In the genomic region with DNA sequence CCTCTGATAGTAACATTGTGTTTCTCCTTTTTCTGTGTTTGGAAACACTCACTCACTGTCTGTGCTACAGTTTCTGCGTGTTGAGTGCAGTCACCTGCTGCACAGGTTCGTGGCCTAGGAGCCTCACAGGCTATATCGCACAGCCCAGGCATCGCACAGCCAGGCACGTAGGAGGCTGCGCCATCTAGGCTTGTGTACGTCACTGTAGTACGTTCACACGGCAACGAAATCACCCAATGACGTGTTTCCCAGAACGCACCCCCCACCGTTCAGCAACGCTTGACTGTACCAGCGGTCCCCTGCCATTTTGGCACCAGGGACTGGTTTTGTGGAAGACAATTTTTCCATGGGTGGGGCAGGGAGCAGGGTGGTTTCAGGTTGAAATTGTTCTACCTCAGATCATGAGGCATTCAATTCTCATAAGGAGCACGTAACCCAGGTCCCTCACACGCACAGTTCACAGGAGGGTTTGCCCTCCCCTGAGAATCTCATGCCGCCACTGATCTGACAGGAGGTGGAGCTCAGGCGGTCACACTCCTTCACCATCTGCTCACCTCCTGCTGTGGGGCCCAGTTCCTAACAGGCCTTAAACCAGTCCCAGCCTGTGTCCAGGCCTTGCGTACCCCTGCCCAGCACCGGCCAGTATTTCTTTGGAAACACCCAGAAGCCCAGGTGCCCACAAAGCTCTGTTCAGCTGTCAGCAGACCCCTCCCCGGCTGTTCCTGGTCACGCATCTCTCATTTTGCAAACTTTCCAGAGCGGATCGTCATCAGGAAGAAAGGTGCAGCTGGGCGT, we compare ENCODE assay signal across 24 cellular contexts. TPM values are rescaled to one million over a fixed set of nuclear protein-coding genes. Genes with fewer than 3 reads are reported as not detected.
DNase-seq lines count a peak whose midpoint lies in the region; ATAC-seq and TF ChIP-seq lines count a peak whose summit lies in the region.
"Had no signal": no experiment of that assay in that cellular context is flagged by ENCODE, and none has a peak within 500 bp of the region (broad histone marks: within the 10 kb centered on the region; RNA-seq: fewer than 3 reads in every experiment).

No MANE protein-coding gene starts in this region.

- POLR2A ChIA-PET in activated naive CD8-positive, alpha-beta T cell treated with anti-CD3 and anti-CD28 coated beads, Interleukin-2, amount 10 ng/mL, durations not matched to agents 7 days and 5 days (lab: Charles Lee), result no interaction called here
- POLR2A ChIA-PET in RWPE1 (lab: Yijun Ruan, JAX; ENCODE audit: low non-redundant PET), result no interaction called here

- H3K4me3 ChIP-seq in right cardiac atrium (ENCODE audit: low read length) (no peak overlapping the region), sigmoid colon (no peak overlapping the region)
- H3K4me3 ChIP-seq: coronary artery, neural progenitor cell had no signal

- intact Hi-C loops in right cardiac atrium (cut with DNase I), result loop anchor here in 1 of 4 donors (10.0 kb wide), 1 partner anchor 76 kb away; no protein-coding TSS in a partner anchor
- intact Hi-C loops in sigmoid colon (cut with DNase I), result no loop called here

- H3K4me1 ChIP-seq in right cardiac atrium (ENCODE audit: control insufficient read depth, insufficient read depth, low read length), result peaks cover 5% of the 10 kb centered on the region
- no peaks in the 10 kb centered on the region for H3K4me1 ChIP-seq in sigmoid colon
- H3K4me1 ChIP-seq: foreskin keratinocyte, neural progenitor cell had no signal

- TF ChIP-seq POLR2A in sigmoid colon (IDR thresholded peaks at IDR 0.05) (no peak), erythroblast (IDR thresholded peaks at IDR 0.05; ENCODE audit: low read length) (no peak)

- peaks cover 24% of the 10 kb centered on the region for H3K36me3 Mint-ChIP-seq in activated naive CD8-positive, alpha-beta T cell treated with anti-CD3 and anti-CD28 coated beads, Interleukin-2, amount 10 ng/mL, durations not matched to agents 7 days and 5 days
- peaks cover 33% of the 10 kb centered on the region for H3K36me3 Mint-ChIP-seq in activated naive CD8-positive, alpha-beta T cell treated with anti-CD3 and anti-CD28 coated beads, Interleukin-2, amount 50 U/mL, for 24 hours (ENCODE audit: low read depth)

- peak overlapping the region; percentile 0; the same call in 1 of the 2 replicates for H3K27ac ChIP-seq in RWPE1
- H3K27ac ChIP-seq in right cardiac atrium (ENCODE audit: low read length), result no peak overlapping the region
- no peak overlapping the region for H3K27ac ChIP-seq in sigmoid colon
- H3K27ac ChIP-seq: brain microvascular endothelial cell, foreskin keratinocyte, neural progenitor cell had no signal

- DNase-seq in activated naive CD8-positive, alpha-beta T cell treated with anti-CD3 and anti-CD28 coated beads, Interleukin-2, amount 10 ng/mL, durations not matched to agents 7 days and 5 days, result peak; percentile 9
- DNase-seq in activated naive CD8-positive, alpha-beta T cell treated with anti-CD3 and anti-CD28 coated beads, Interleukin-2, amount 50 U/mL, for 24 hours, result no peak
- DNase-seq in RWPE1 (ENCODE audit: low spot score), result no peak
- DNase-seq in right cardiac atrium, result peak in 2 of 3 donors; percentile 10 to 39
- peak; percentile 55 for DNase-seq in sigmoid colon
- no peak for DNase-seq in HPDE6-E6E7 (ENCODE audit: extremely low spot score)
- no peak for DNase-seq in erythroblast (lab: John Stamatoyannopoulos, UW)
- DNase-seq: activated CD4-positive, CD25-positive, alpha-beta regulatory T cell treated with anti-CD3 and anti-CD28 coated beads, Interleukin-2, amount 50 U/mL, for 72 hours; activated naive CD4-positive, alpha-beta T cell; activated T-cell treated with anti-CD3 and anti-CD28 coated beads, Interleukin-2, amount 50 U/mL, for 24 hours; brain microvascular endothelial cell; DND-41; effector memory CD8-positive, alpha-beta T cell; foreskin keratinocyte; islet precursor cell; NCI-H187; NCI-H226; OCI-M1; SHP77 treated with DMSO at 0.1 percent for 48 hours; small intestine had no signal

- H3K27ac Mint-ChIP-seq in activated naive CD8-positive, alpha-beta T cell treated with anti-CD3 and anti-CD28 coated beads, Interleukin-2, amount 10 ng/mL, durations not matched to agents 7 days and 5 days, result no peak overlapping the region
- no peak overlapping the region for H3K27ac Mint-ChIP-seq in activated naive CD8-positive, alpha-beta T cell treated with anti-CD3 and anti-CD28 coated beads, Interleukin-2, amount 50 U/mL, for 24 hours
- H3K27ac Mint-ChIP-seq: activated T-cell treated with anti-CD3 and anti-CD28 coated beads, Interleukin-2, amount 50 U/mL, for 24 hours; effector memory CD8-positive, alpha-beta T cell had no signal

- no peaks in the 10 kb centered on the region for H3K27me3 ChIP-seq in right cardiac atrium (ENCODE audit: control insufficient read depth, insufficient read depth)
- H3K27me3 ChIP-seq in sigmoid colon, result no peaks in the 10 kb centered on the region
- H3K27me3 ChIP-seq: brain microvascular endothelial cell, foreskin keratinocyte, neural progenitor cell had no signal

- H3K27me3 Mint-ChIP-seq in activated naive CD8-positive, alpha-beta T cell treated with anti-CD3 and anti-CD28 coated beads, Interleukin-2, amount 10 ng/mL, durations not matched to agents 7 days and 5 days, result no peaks in the 10 kb centered on the region
- H3K27me3 Mint-ChIP-seq in activated naive CD8-positive, alpha-beta T cell treated with anti-CD3 and anti-CD28 coated beads, Interleukin-2, amount 50 U/mL, for 24 hours, result no peaks in the 10 kb centered on the region
- H3K27me3 Mint-ChIP-seq: activated T-cell treated with anti-CD3 and anti-CD28 coated beads, Interleukin-2, amount 50 U/mL, for 24 hours; effector memory CD8-positive, alpha-beta T cell had no signal

- no peak for TF ChIP-seq EP300 in sigmoid colon (IDR thresholded peaks at IDR 0.05)

- ATAC-seq in activated naive CD8-positive, alpha-beta T cell treated with anti-CD3 and anti-CD28 coated beads, Interleukin-2, amount 10 ng/mL, durations not matched to agents 7 days and 5 days (ENCODE audit: low read depth), result no peak
- no peak for ATAC-seq in activated naive CD8-positive, alpha-beta T cell treated with anti-CD3 and anti-CD28 coated beads, Interleukin-2, amount 50 U/mL, for 24 hours
- no peak for ATAC-seq in right cardiac atrium
- no peak for ATAC-seq in GM21528 (IDR thresholded peaks at IDR 0.05; ENCODE audit: low FRiP score, unreplicated experiment)
- ATAC-seq: effector memory CD8-positive, alpha-beta T cell; esophagus mucosa; foreskin keratinocyte had no signal

- H3K36me3 ChIP-seq in sigmoid colon, result peaks cover 8 to 53% (median 18%) of the 10 kb centered on the region in 4 donors
- H3K36me3 ChIP-seq: neural progenitor cell had no signal

- no peaks in the 10 kb centered on the region for H3K4me1 Mint-ChIP-seq in activated naive CD8-positive, alpha-beta T cell treated with anti-CD3 and anti-CD28 coated beads, Interleukin-2, amount 10 ng/mL, durations not matched to agents 7 days and 5 days
- H3K4me1 Mint-ChIP-seq in activated naive CD8-positive, alpha-beta T cell treated with anti-CD3 and anti-CD28 coated beads, Interleukin-2, amount 50 U/mL, for 24 hours, result peaks cover 3% of the 10 kb centered on the region
- H3K4me1 Mint-ChIP-seq: neural progenitor cell had no signal

- no peaks in the 10 kb centered on the region for H3K9me3 ChIP-seq in right cardiac atrium (ENCODE audit: control insufficient read depth, low read length)
- no peaks in the 10 kb centered on the region for H3K9me3 ChIP-seq in sigmoid colon

- no peak for TF ChIP-seq CTCF in RWPE1 (conservative IDR thresholded peaks at IDR 0.05; ENCODE audit: low read depth)
- TF ChIP-seq CTCF in sigmoid colon (IDR thresholded peaks at IDR 0.05), result no peak

- WGBS in right cardiac atrium, result 94% methylated on average over 26 of the region's 26 CpGs
- WGBS in sigmoid colon, 2 donors, result 96% methylated on average over 26 of the region's 26 CpGs

- CTCF ChIA-PET in RWPE1 (lab: Yijun Ruan, JAX), result no interaction called here

- H3K9me3 Mint-ChIP-seq in activated naive CD8-positive, alpha-beta T cell treated with anti-CD3 and anti-CD28 coated beads, Interleukin-2, amount 10 ng/mL, durations not matched to agents 7 days and 5 days, result no peaks in the 10 kb centered on the region
- H3K9me3 Mint-ChIP-seq in activated naive CD8-positive, alpha-beta T cell treated with anti-CD3 and anti-CD28 coated beads, Interleukin-2, amount 50 U/mL, for 24 hours, result no peaks in the 10 kb centered on the region
- H3K9me3 Mint-ChIP-seq: activated T-cell treated with anti-CD3 and anti-CD28 coated beads, Interleukin-2, amount 50 U/mL, for 24 hours; effector memory CD8-positive, alpha-beta T cell; neural progenitor cell had no signal

- H3K4me3 Mint-ChIP-seq in activated naive CD8-positive, alpha-beta T cell treated with anti-CD3 and anti-CD28 coated beads, Interleukin-2, amount 10 ng/mL, durations not matched to agents 7 days and 5 days, result no peak overlapping the region
- H3K4me3 Mint-ChIP-seq in activated naive CD8-positive, alpha-beta T cell treated with anti-CD3 and anti-CD28 coated beads, Interleukin-2, amount 50 U/mL, for 24 hours, result no peak overlapping the region
- H3K4me3 Mint-ChIP-seq: activated T-cell treated with anti-CD3 and anti-CD28 coated beads, Interleukin-2, amount 50 U/mL, for 24 hours; effector memory CD8-positive, alpha-beta T cell; neural progenitor cell had no signal

RNA-seq across cellular contexts. Expression of gene PRKAR1B, which starts 23.2 kb away (rescaled TPM):
- 10 to 100 TPM; 26.5 to 28.2 TPM for total RNA-seq in activated naive CD8-positive, alpha-beta T cell treated with anti-CD3 and anti-CD28 coated beads, Interleukin-2, amount 10 ng/mL, durations not matched to agents 7 days and 5 days
- total RNA-seq in right cardiac atrium (10 to 100 TPM; 22.6 to 38.3 (median 25.1) TPM), sigmoid colon (10 to 100 TPM in 3 of 4 donors, 1 to 10 TPM in 1; 9.7 to 26.6 (median 10.9) TPM)
- polyA plus RNA-seq in right cardiac atrium (20.7 TPM), sigmoid colon (10 to 100 TPM in 2 of 3 donors, 1 to 10 TPM in 1; 9.5 to 20.4 (median 12.6) TPM)

RNA-seq across cellular contexts. Expression of gene DNAAF5, which starts 23.8 kb away (rescaled TPM):
- total RNA-seq in activated naive CD8-positive, alpha-beta T cell treated with anti-CD3 and anti-CD28 coated beads, Interleukin-2, amount 10 ng/mL, durations not matched to agents 7 days and 5 days, result 10 to 100 TPM; 18.3 to 22.4 TPM
- total RNA-seq in right cardiac atrium (10 to 100 TPM; 12.0 to 20.7 (median 16.1) TPM), sigmoid colon (10 to 100 TPM; 13.2 to 25.4 (median 16.0) TPM)
- polyA plus RNA-seq in right cardiac atrium (10.2 TPM), sigmoid colon (10 to 100 TPM in 1 of 3 donors, 1 to 10 TPM in 2; 7.8 to 23.4 (median 9.7) TPM)

Comparison
In these comparisons a context has a peak if more than half of its experiments do, and no peak if none do; other contexts are left out.
1. DNase-seq: peak in activated naive CD8-positive, alpha-beta T cell treated with anti-CD3 and anti-CD28 coated beads, Interleukin-2, amount 10 ng/mL, durations not matched to agents 7 days and 5 days (single experiment), right cardiac atrium (2 of 3) and sigmoid colon (single experiment); none in activated naive CD8-positive, alpha-beta T cell treated with anti-CD3 and anti-CD28 coated beads, Interleukin-2, amount 50 U/mL, for 24 hours (single experiment), RWPE1 (single experiment), HPDE6-E6E7 (single experiment) and erythroblast (0 of 2).